In the genomic region with DNA sequence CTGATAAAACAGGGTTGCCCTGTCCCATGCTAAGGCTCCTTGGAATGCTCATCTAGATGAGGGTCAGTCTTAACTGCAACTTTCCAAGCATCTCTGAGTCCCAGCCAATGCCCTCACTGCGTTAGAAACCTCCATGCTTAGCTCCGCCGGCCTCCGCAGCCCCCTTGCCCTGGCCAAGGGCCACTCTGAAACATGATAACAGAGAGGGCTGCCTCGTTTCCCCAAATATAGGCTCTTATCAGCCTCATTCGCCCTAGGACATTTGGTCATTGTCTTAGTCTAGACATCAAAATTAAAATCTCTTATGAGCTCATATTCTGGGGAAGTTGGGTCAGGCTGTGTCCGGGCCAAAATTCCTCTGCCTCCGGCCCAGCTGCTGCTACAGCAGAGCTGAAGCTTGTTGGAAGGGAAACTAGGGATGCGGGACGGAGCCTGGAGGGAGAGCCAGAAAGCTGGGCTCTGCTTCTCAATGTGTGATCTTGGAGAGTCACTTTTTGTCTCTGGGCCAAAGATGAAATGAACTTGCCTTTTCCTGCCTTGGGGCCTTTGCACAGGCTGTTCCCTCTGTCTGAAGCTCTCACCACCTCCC, we compare ENCODE assay signal across 11 cellular contexts.
DNase-seq lines count a peak whose midpoint lies in the region; ATAC-seq and TF ChIP-seq lines count a peak whose summit lies in the region.
"Had no signal": no experiment of that assay in that cellular context is flagged by ENCODE, and none has a peak within 500 bp of the region (broad histone marks: within the 10 kb centered on the region; RNA-seq: fewer than 3 reads in every experiment).

No MANE protein-coding gene starts in this region.

- H2AK5ac ChIP-seq in neuronal stem cell (ENCODE audit: low read depth, low read length), result peak overlapping the region; percentile 73

- H3K27me3 ChIP-seq in heart left ventricle, result no peaks in the 10 kb centered on the region
- no peaks in the 10 kb centered on the region for H3K27me3 ChIP-seq in neuronal stem cell (ENCODE audit: control insufficient read depth in 3 of 3, insufficient read depth in 3 of 3, low read depth in 1 of 3, low read length in 3 of 3)
- no peaks in the 10 kb centered on the region for H3K27me3 ChIP-seq in vagina

- H3K36me3 ChIP-seq in heart left ventricle (no peaks in the 10 kb centered on the region), neuronal stem cell (replicated peaks in 1 of 2; ENCODE audit: control insufficient read depth in 2 of 2, insufficient read depth in 2 of 2, low read length in 2 of 2) (no peaks in the 10 kb centered on the region), vagina (no peaks in the 10 kb centered on the region)

- H2BK12ac ChIP-seq in neuronal stem cell (ENCODE audit: low read length), result peak overlapping the region; percentile 87

- no peaks in the 10 kb centered on the region for H3K79me1 ChIP-seq in neuronal stem cell (ENCODE audit: low read depth, low read length)

- H3K27ac ChIP-seq in heart left ventricle (peak overlapping the region; percentile 58 to 90 (median 78)), neuronal stem cell (replicated peaks; ENCODE audit: low read length) (no peak overlapping the region), vagina (peak overlapping the region; percentile 72)
- H3K27ac ChIP-seq: epithelial cell of prostate, SK-N-MC had no signal

- H3K4me1 Mint-ChIP-seq in natural killer cell treated with Interleukin-12 subunit alpha and Interleukin-12 subunit beta and Interleukin-15 and Interleukin-18, amount 100 ng/mL, for 72 hours (ENCODE audit: low read depth in 2 of 2), result peaks cover 10 to 19% of the 10 kb centered on the region in 2 donors
- H3K4me1 Mint-ChIP-seq in natural killer cell (peaks cover 9 to 23% of the 10 kb centered on the region in 2 donors), T-helper 17 cell (peaks cover 6% of the 10 kb centered on the region)

- H3K9me3 ChIP-seq in heart left ventricle (no peaks in the 10 kb centered on the region), neuronal stem cell (replicated peaks in 1 of 2; ENCODE audit: control insufficient read depth in 2 of 2, insufficient read depth in 1 of 2, low read depth in 1 of 2, low read length in 2 of 2) (no peaks in the 10 kb centered on the region), vagina (no peaks in the 10 kb centered on the region), T-helper 17 cell (ENCODE audit: control insufficient read depth, low read length, poor library complexity, severe bottlenecking) (no peaks in the 10 kb centered on the region)

- TF ChIP-seq POLR2A in heart left ventricle (IDR thresholded peaks at IDR 0.05) (no peak), vagina (IDR thresholded peaks at IDR 0.05) (no peak)

- H2AFZ ChIP-seq in neuronal stem cell (ENCODE audit: low read length), result peak overlapping the region; percentile 87

- H3K18ac ChIP-seq in neuronal stem cell (ENCODE audit: low read length), result peak overlapping the region; percentile 6

- H3K27me3 Mint-ChIP-seq in natural killer cell treated with Interleukin-12 subunit alpha and Interleukin-12 subunit beta and Interleukin-15 and Interleukin-18, amount 100 ng/mL, for 72 hours, result peaks cover 8 to 9% of the 10 kb centered on the region in 2 donors
- H3K27me3 Mint-ChIP-seq in natural killer cell (ENCODE audit: low read depth in 2 of 2) (peaks cover 8 to 9% of the 10 kb centered on the region in 2 donors), T-helper 17 cell (peaks cover 21% of the 10 kb centered on the region)

- no peak overlapping the region for H2BK5ac ChIP-seq in neuronal stem cell (ENCODE audit: low read length)

- peaks cover 8 to 59% (median 37%) of the 10 kb centered on the region in 12 donors for H3K4me1 ChIP-seq in heart left ventricle
- peaks cover 15 to 25% of the 10 kb centered on the region in 2 donors for H3K4me1 ChIP-seq in neuronal stem cell (ENCODE audit: control insufficient read depth in 2 of 2, insufficient read depth in 1 of 2, low read depth in 1 of 2, low read length in 2 of 2)
- peaks cover 17% of the 10 kb centered on the region for H3K4me1 ChIP-seq in vagina

- TF ChIP-seq CTCF in natural killer cell (IDR thresholded peaks at IDR 0.05) (no peak), heart left ventricle (IDR thresholded peaks at IDR 0.05) (no peak), vagina (IDR thresholded peaks at IDR 0.05) (no peak)

- no peaks in the 10 kb centered on the region for H3K9me3 Mint-ChIP-seq in natural killer cell treated with Interleukin-12 subunit alpha and Interleukin-12 subunit beta and Interleukin-15 and Interleukin-18, amount 100 ng/mL, for 72 hours
- no peaks in the 10 kb centered on the region for H3K9me3 Mint-ChIP-seq in natural killer cell
- H3K9me3 Mint-ChIP-seq: memory B cell had no signal

- H2BK120ac ChIP-seq in neuronal stem cell (ENCODE audit: low read depth, low read length), result no peak overlapping the region

- no peak overlapping the region for H4K91ac ChIP-seq in neuronal stem cell (ENCODE audit: low read depth, low read length, poor library complexity)

- peak; percentile 45 for DNase-seq in natural killer cell treated with Interleukin-12 subunit alpha and Interleukin-12 subunit beta and Interleukin-15 and Interleukin-18, amount 100 ng/mL, for 72 hours (ENCODE audit: low spot score)
- DNase-seq in natural killer cell (no peak), heart left ventricle (peak; percentile 84 to 89 (median 85)), neuronal stem cell (ENCODE audit: low spot score) (no peak), vagina (ENCODE audit: extremely low spot score in 2 of 2) (no peak), HuH-7.5 (ENCODE audit: low spot score) (no peak), T-helper 17 cell (no peak)
- DNase-seq in stimulated activated CD8-positive, alpha-beta memory T cell treated with anti-CD3 and anti-CD28 coated beads, Interleukin-4, amount 100 ng/mL, for 48 hours, result no peak

- H3K23ac ChIP-seq in neuronal stem cell (ENCODE audit: low read depth, low read length, poor library complexity), result no peak overlapping the region

- peak overlapping the region in 1 of 2 donors; percentile 28 for H3K27ac Mint-ChIP-seq in natural killer cell treated with Interleukin-12 subunit alpha and Interleukin-12 subunit beta and Interleukin-15 and Interleukin-18, amount 100 ng/mL, for 72 hours
- H3K27ac Mint-ChIP-seq in natural killer cell (peak overlapping the region in 1 of 2 donors; percentile 11), T-helper 17 cell (no peak overlapping the region)
- H3K27ac Mint-ChIP-seq: memory B cell had no signal

- intact Hi-C loops in natural killer cell (cut with micrococcal nuclease), result loop anchor here (1.0 to 5.0 kb wide), 3 partner anchors 63 to 812 kb away; no protein-coding TSS in a partner anchor
- intact Hi-C loops in heart left ventricle (cut with DNase I), result loop anchor here (1.0 to 10.0 kb wide), 14 partner anchors 34 to 730 kb away; partner anchors contain the start of genes CDC26 (in 3 of the 10), PRPF4 (in 3 of the 10) and RNF183 (in 1 of the 10)
- intact Hi-C loops in vagina (cut with DNase I), result loop anchor here (2.0 to 5.0 kb wide), 2 partner anchors 62 to 207 kb away; no protein-coding TSS in a partner anchor

- H4K8ac ChIP-seq in neuronal stem cell (ENCODE audit: low read depth, low read length), result no peak overlapping the region

- ATAC-seq in natural killer cell treated with Interleukin-12 subunit alpha and Interleukin-12 subunit beta and Interleukin-15 and Interleukin-18, amount 100 ng/mL, for 72 hours, result no peak
- no peak for ATAC-seq in natural killer cell
- peak; percentile 66 to 84 (median 74) for ATAC-seq in heart left ventricle
- ATAC-seq in T-helper 17 cell, result no peak

- 2 to 29% (median 18%) methylated on average over 8 to 10 of the region's 10 CpGs for WGBS in heart left ventricle, 4 donors
- no CpG with 5 or more reads among the region's 10 CpGs for WGBS in neuronal stem cell (ENCODE audit: extremely low coverage in 2 of 2, insufficient read length in 2 of 2, insufficient replicate concordance in 1 of 2), 2 donors

- H3K4me3 ChIP-seq in heart left ventricle, result no peak overlapping the region
- no peak overlapping the region for H3K4me3 ChIP-seq in neuronal stem cell (ENCODE audit: low read length in 2 of 2)
- no peak overlapping the region for H3K4me3 ChIP-seq in vagina
- H3K4me3 ChIP-seq: SK-N-MC had no signal

- H3K4ac ChIP-seq in neuronal stem cell (ENCODE audit: low read length), result no peak overlapping the region

- H3K14ac ChIP-seq in neuronal stem cell (ENCODE audit: low read length), result no peak overlapping the region

- H3K36me3 Mint-ChIP-seq in natural killer cell treated with Interleukin-12 subunit alpha and Interleukin-12 subunit beta and Interleukin-15 and Interleukin-18, amount 100 ng/mL, for 72 hours, result no peaks in the 10 kb centered on the region
- no peaks in the 10 kb centered on the region for H3K36me3 Mint-ChIP-seq in natural killer cell
- no peaks in the 10 kb centered on the region for H3K36me3 Mint-ChIP-seq in T-helper 17 cell (ENCODE audit: low read depth)
- H3K36me3 Mint-ChIP-seq: memory B cell had no signal

- no peak overlapping the region for H3K4me3 Mint-ChIP-seq in natural killer cell treated with Interleukin-12 subunit alpha and Interleukin-12 subunit beta and Interleukin-15 and Interleukin-18, amount 100 ng/mL, for 72 hours
- H3K4me3 Mint-ChIP-seq in natural killer cell, result no peak overlapping the region
- H3K4me3 Mint-ChIP-seq in T-helper 17 cell, result no peak overlapping the region
- H3K4me3 Mint-ChIP-seq: memory B cell had no signal

- no peak overlapping the region for H3K4me2 ChIP-seq in neuronal stem cell (ENCODE audit: insufficient read depth, low read length, poor library complexity, severe bottlenecking)

- no peak overlapping the region for H3K9ac ChIP-seq in neuronal stem cell (ENCODE audit: low read depth, low read length, poor library complexity)

- H2BK15ac ChIP-seq in neuronal stem cell (ENCODE audit: low read length), result peak overlapping the region; percentile 22

Comparison
In these comparisons a context has a peak if more than half of its experiments do, and no peak if none do; other contexts are left out.
1. DNase-seq: peak in natural killer cell treated with Interleukin-12 subunit alpha and Interleukin-12 subunit beta and Interleukin-15 and Interleukin-18, amount 100 ng/mL, for 72 hours (single experiment) and heart left ventricle (5 of 5); none in natural killer cell (single experiment), neuronal stem cell (single experiment), vagina (0 of 2), HuH-7.5 (single experiment), stimulated activated CD8-positive, alpha-beta memory T cell treated with anti-CD3 and anti-CD28 coated beads, Interleukin-4, amount 100 ng/mL, for 48 hours (single experiment) and T-helper 17 cell (0 of 3).
2. ATAC-seq: peak in heart left ventricle (4 of 4); none in natural killer cell treated with Interleukin-12 subunit alpha and Interleukin-12 subunit beta and Interleukin-15 and Interleukin-18, amount 100 ng/mL, for 72 hours (0 of 2), natural killer cell (0 of 3) and T-helper 17 cell (single experiment).